ENCODE assay signal across 1 cellular context in the genomic region with DNA sequence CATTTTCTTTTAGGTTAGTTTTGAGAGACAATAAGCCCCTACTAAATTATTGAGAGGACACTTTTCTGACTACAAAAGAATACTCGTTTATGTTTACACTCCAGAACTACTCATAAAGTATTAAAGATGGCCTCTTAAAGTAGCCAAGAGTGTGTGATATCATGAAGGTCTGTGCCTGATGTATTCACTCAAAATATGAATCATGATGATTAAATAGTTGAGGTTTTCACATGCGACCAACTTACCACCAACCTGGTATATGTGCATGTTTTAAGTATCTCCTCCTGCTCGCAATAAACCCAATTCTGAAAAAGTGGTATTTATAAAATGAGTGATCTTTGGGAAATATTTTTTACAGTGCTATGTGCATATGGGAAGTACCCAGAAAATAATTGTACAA.
TF ChIP-seq lines count a peak whose summit lies in the region.

No MANE protein-coding gene starts in this region.

TF ChIP-seq in GM23338, 12 proteins besides CTCF, POLR2A, EP300 and RAD21 (continued from another document):
- TF ChIP-seq CREB1 (CRISPR knock-in tag; IDR thresholded peaks at IDR 0.05; ENCODE audit: low read depth) (no peak), EZH2 (IDR thresholded peaks at IDR 0.05; ENCODE audit: low read depth, unreplicated experiment) (no peak)
